8 cellular contexts compared by ENCODE assay signal in genomic region chr14:24036180-24036962, GRCh38. TPM values are rescaled to one million over a fixed set of nuclear protein-coding genes. Genes with fewer than 3 reads are reported as not detected.
DNase-seq lines count a peak whose midpoint lies in the region; ATAC-seq and TF ChIP-seq lines count a peak whose summit lies in the region.
"Not testable (repeated sequence)": the region's sequence is repeated elsewhere in the genome, so short reads cannot be mapped to it uniquely, and the experiment has no call there.

No MANE protein-coding gene starts in this region.

- not testable (repeated sequence) for H3K27me3 Mint-ChIP-seq in activated CD4-positive, alpha-beta T cell treated with anti-CD3 and anti-CD28 coated beads, Interleukin-2, amount 10 ng/mL, durations not matched to agents 24 days and 14 days

- ATAC-seq in GM19351 (IDR thresholded peaks at IDR 0.05; ENCODE audit: unreplicated experiment) = peak; percentile 75

- H3K9me3 ChIP-seq in BE2C = not testable (repeated sequence)

- H3K4me3 Mint-ChIP-seq in activated CD4-positive, alpha-beta T cell treated with anti-CD3 and anti-CD28 coated beads, Interleukin-2, amount 10 ng/mL, durations not matched to agents 24 days and 14 days = peak overlapping the region; percentile 91

- not testable (repeated sequence) for H3K36me3 Mint-ChIP-seq in activated CD4-positive, alpha-beta T cell treated with anti-CD3 and anti-CD28 coated beads, Interleukin-2, amount 10 ng/mL, durations not matched to agents 24 days and 14 days (ENCODE audit: low read depth)

- DNase-seq in BE2C = peak; percentile 85
- DNase-seq in HK-2 (ENCODE audit: unreplicated experiment) = peak; percentile 83
- peak; percentile 76 to 85 for DNase-seq in NCI-H526 (lab: John Stamatoyannopoulos, UW)
- DNase-seq in activated CD4-positive, alpha-beta T cell treated with anti-CD3 and anti-CD28 coated beads, Interleukin-2, amount 10 ng/mL, durations not matched to agents 24 days and 14 days = peak; percentile 91
- peak; percentile 63 for DNase-seq in dedifferentiated amniotic fluid mesenchymal stem cell (ENCODE audit: extremely low spot score)
- peak; percentile 86 for DNase-seq in kidney tubule cell (ENCODE audit: low spot score)
- peak; percentile 45 to 52 for DNase-seq in stimulated activated CD4-positive, alpha-beta T cell treated with anti-CD3 and anti-CD28 coated beads, Interleukin-12 subunit alpha, Interleukin-12 subunit beta, amount 100 ng/mL, for 24 hours (ENCODE audit: low read depth in 2 of 2)

- H3K4me1 ChIP-seq in BE2C = not testable (repeated sequence)

- H3K4me3 ChIP-seq in BE2C (ENCODE audit: low read depth, low read length) = peak overlapping the region; percentile 69

- intact Hi-C loops in activated CD4-positive, alpha-beta T cell treated with anti-CD3 and anti-CD28 coated beads, Interleukin-2, amount 10 ng/mL, durations not matched to agents 24 days and 14 days (cut with micrococcal nuclease) = loop anchor here (1.0 to 5.0 kb wide), 3 partner anchors 16 to 49 kb away; partner anchors contain the start of genes CARMIL3 and DHRS4L2

- peaks cover 13% of the 10 kb centered on the region for H3K4me1 Mint-ChIP-seq in activated CD4-positive, alpha-beta T cell treated with anti-CD3 and anti-CD28 coated beads, Interleukin-2, amount 10 ng/mL, durations not matched to agents 24 days and 14 days

- not testable (repeated sequence) for H3K27me3 ChIP-seq in BE2C

- not testable (repeated sequence) for H3K36me3 ChIP-seq in BE2C

- peak; percentile 91 for TF ChIP-seq CTCF in BE2C (IDR thresholded peaks at IDR 0.05; ENCODE audit: low read depth, low read length)

- H3K27ac Mint-ChIP-seq in activated CD4-positive, alpha-beta T cell treated with anti-CD3 and anti-CD28 coated beads, Interleukin-2, amount 10 ng/mL, durations not matched to agents 24 days and 14 days = peak overlapping the region; percentile 87

- not testable (repeated sequence) for H3K9me3 Mint-ChIP-seq in activated CD4-positive, alpha-beta T cell treated with anti-CD3 and anti-CD28 coated beads, Interleukin-2, amount 10 ng/mL, durations not matched to agents 24 days and 14 days

RNA-seq across cellular contexts. Expression of gene CARMIL3, which starts 15.4 kb away (rescaled TPM):
- polyA plus RNA-seq in BE2C (2012; ENCODE audit: insufficient read depth, insufficient read length, low read depth) = 19.2 TPM
- 1.3 and 1.5 TPM in 2 replicates for total RNA-seq in activated CD4-positive, alpha-beta T cell treated with anti-CD3 and anti-CD28 coated beads, Interleukin-2, amount 10 ng/mL, durations not matched to agents 24 days and 14 days

RNA-seq across cellular contexts. Expression of gene CPNE6, which starts 35.0 kb away (rescaled TPM):
- not detected for polyA plus RNA-seq in BE2C (2012; ENCODE audit: insufficient read depth, insufficient read length, low read depth)
- total RNA-seq in activated CD4-positive, alpha-beta T cell treated with anti-CD3 and anti-CD28 coated beads, Interleukin-2, amount 10 ng/mL, durations not matched to agents 24 days and 14 days = not detected in 2 replicates

RNA-seq across cellular contexts. Expression of gene DHRS4L2, which starts 47.6 kb away (rescaled TPM):
- 10.7 TPM for polyA plus RNA-seq in BE2C (2012; ENCODE audit: insufficient read depth, insufficient read length, low read depth)
- 22.1 and 22.5 TPM in 2 replicates for total RNA-seq in activated CD4-positive, alpha-beta T cell treated with anti-CD3 and anti-CD28 coated beads, Interleukin-2, amount 10 ng/mL, durations not matched to agents 24 days and 14 days

RNA-seq across cellular contexts. Expression of gene PCK2, which starts 57.7 kb away (rescaled TPM):
- polyA plus RNA-seq in BE2C (2012; ENCODE audit: insufficient read depth, insufficient read length, low read depth) = 43.9 TPM
- total RNA-seq in activated CD4-positive, alpha-beta T cell treated with anti-CD3 and anti-CD28 coated beads, Interleukin-2, amount 10 ng/mL, durations not matched to agents 24 days and 14 days = 63.6 and 64.2 TPM in 2 replicates

Comparison
In these comparisons a context has a peak if more than half of its experiments do, and no peak if none do; other contexts are left out.
1. Peak in every context shown above with its lines: DNase-seq, ATAC-seq and H3K4me3 ChIP-seq.